In the genomic region with DNA sequence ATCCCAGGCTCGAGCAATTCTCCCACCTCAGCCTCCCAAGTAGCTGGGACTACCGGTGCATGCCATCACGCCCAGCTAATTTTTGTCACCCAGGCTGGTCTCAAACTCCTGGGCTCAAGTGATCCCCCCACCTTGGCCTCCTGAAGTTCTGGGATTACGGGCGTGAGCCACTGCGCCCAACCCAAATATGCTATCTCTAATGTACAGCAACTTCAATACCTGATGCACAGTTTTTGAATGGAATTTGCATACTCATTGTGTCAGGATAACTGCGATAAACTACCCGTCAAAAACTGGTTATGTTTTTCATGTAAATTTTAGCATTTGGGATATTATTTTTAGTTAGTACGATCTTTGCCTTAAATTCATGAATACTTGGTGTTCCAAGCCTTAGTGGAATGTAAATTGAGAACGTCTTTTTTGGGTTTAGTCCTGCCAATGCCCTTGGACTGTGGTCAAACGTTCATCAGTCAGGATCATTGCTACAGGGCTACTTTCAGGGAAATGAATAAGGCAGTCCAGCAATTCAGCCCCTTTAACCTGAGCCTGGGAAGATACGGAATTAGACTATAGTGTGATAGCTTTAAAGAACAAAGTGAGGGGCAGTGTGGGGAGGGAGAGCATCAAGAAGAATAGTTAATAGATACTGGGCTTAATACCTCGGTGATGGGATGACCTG, we compare ENCODE assay signal across 2 cellular contexts.
TF ChIP-seq lines count a peak whose summit lies in the region.

No MANE protein-coding gene starts in this region.

TF ChIP-seq in SK-N-SH, 30 proteins besides CTCF, POLR2A, EP300 and RAD21 (continued from another document):
- TF ChIP-seq RCOR1 (IDR thresholded peaks at IDR 0.05; ENCODE audit: low read length) (no peak), SIN3A (IDR thresholded peaks at IDR 0.05; ENCODE audit: borderline replicate concordance, low read depth, low read length) (no peak), FOSL2 (IDR thresholded peaks at IDR 0.05; ENCODE audit: borderline replicate concordance, low read depth) (no peak)
- TF ChIP-seq, protein P1, sequence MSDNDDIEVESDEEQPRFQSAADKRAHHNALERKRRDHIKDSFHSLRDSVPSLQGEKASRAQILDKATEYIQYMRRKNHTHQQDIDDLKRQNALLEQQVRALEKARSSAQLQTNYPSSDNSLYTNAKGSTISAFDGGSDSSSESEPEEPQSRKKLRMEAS (IDR thresholded peaks at IDR 0.05; ENCODE audit: low read depth): no peak
TF ChIP-seq in SK-N-SH: peak in this region for 0.

TF ChIP-seq in SK-N-SH treated with all-trans-retinoic acid at 6 μM for 48 hours, 23 proteins besides CTCF, POLR2A, EP300 and RAD21 (continued from another document):
- TF ChIP-seq, protein P2, sequence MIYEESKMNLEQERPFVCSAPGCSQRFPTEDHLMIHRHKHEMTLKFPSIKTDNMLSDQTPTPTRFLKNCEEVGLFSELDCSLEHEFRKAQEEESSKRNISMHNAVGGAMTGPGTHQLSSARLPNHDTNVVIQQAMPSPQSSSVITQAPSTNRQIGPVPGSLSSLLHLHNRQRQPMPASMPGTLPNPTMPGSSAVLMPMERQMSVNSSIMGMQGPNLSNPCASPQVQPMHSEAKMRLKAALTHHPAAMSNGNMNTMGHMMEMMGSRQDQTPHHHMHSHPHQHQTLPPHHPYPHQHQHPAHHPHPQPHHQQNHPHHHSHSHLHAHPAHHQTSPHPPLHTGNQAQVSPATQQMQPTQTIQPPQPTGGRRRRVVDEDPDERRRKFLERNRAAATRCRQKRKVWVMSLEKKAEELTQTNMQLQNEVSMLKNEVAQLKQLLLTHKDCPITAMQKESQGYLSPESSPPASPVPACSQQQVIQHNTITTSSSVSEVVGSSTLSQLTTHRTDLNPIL (CRISPR knock-in tag; IDR thresholded peaks at IDR 0.05; ENCODE audit: low read depth): no peak
- TF ChIP-seq GLIS3 (CRISPR knock-in tag; IDR thresholded peaks at IDR 0.05): no peak
- TF ChIP-seq ZNF70 (CRISPR knock-in tag; IDR thresholded peaks at IDR 0.05): no peak
- TF ChIP-seq ISL1 (CRISPR knock-in tag; IDR thresholded peaks at IDR 0.05): no peak
- TF ChIP-seq BACH2 (CRISPR knock-in tag; IDR thresholded peaks at IDR 0.05; ENCODE audit: borderline replicate concordance): no peak
- no peak for TF ChIP-seq ZNF8 (CRISPR knock-in tag; IDR thresholded peaks at IDR 0.05)
- TF ChIP-seq ZC3H10 (CRISPR knock-in tag; IDR thresholded peaks at IDR 0.05): no peak
- no peak for TF ChIP-seq ZNF565 (CRISPR knock-in tag; conservative IDR thresholded peaks at IDR 0.05; ENCODE audit: low read depth)
